Comparison of ENCODE assay signal across 17 cellular contexts in the genomic region with DNA sequence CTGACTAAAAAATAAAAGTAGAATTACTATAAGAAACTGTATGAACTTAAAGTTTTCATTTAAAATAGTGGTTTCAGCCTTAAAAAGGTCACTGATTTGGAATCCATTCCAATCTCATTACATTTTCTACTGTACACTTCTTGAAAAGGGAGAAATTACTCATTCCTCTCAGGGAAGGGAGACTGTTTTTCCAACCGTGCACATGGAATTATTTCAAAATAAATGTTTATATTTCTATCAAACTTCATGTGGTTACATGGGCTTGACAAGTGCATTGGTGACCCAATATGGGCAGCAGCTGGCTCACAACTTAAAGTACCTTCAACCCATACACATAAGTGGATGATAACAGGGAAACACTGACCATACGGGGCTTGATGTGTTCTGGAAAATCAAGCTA.
A peak's percentile ranks its signal among the peaks of the same experiment; 100 is the strongest.
DNase-seq lines count a peak whose midpoint lies in the region; ATAC-seq and TF ChIP-seq lines count a peak whose summit lies in the region.
"Had no signal": no experiment of that assay in that cellular context is flagged by ENCODE, and none has a peak within 500 bp of the region (broad histone marks: within the 10 kb centered on the region; RNA-seq: fewer than 3 reads in every experiment).

No MANE protein-coding gene starts in this region.

- intact Hi-C loops in adrenal gland (cut with DNase I): no loop called here

- no peak for TF ChIP-seq CTCF in adrenal gland (IDR thresholded peaks at IDR 0.05)

- H3K9me3 ChIP-seq in SJSA1 (replicated peaks) (no peaks in the 10 kb centered on the region), adrenal gland (replicated peaks in 1 of 3) (no peaks in the 10 kb centered on the region)
- H3K9me3 ChIP-seq: uterus had no signal

- DNase-seq in GM04503 (ENCODE audit: low read depth) (peak; percentile 64), SJSA1 (ENCODE audit: low read depth in 1 of 2, low spot score in 2 of 2) (no peak), fibroblast of peridontal ligament (ENCODE audit: extremely low read depth) (peak; percentile 93), adrenal gland (no peak), iPS-NIHi7 (ENCODE audit: extremely low spot score) (no peak)
- DNase-seq: activated CD4-positive, alpha-beta T cell treated with anti-CD3 and anti-CD28 coated beads, Interleukin-2, amount 50 U/mL, for 1 hour; activated T-cell treated with anti-CD3 and anti-CD28 coated beads, Interleukin-2, amount 50 U/mL, for 4 hours; left cardiac atrium; naive B cell; NCI-H146; NCI-H510A treated with DMSO at 0.1 percent for 48 hours; stimulated activated CD4-positive, alpha-beta T cell treated with anti-CD3 and anti-CD28 coated beads, Interleukin-2, amount 100 ng/mL, for 48 hours; uterus had no signal

- no peaks in the 10 kb centered on the region for H3K27me3 ChIP-seq in SJSA1 (replicated peaks)
- H3K27me3 ChIP-seq in rectal smooth muscle tissue (ENCODE audit: control insufficient read depth, insufficient read depth, low read length): no peaks in the 10 kb centered on the region
- no peaks in the 10 kb centered on the region for H3K27me3 ChIP-seq in adrenal gland
- H3K27me3 ChIP-seq: uterus had no signal

- TF ChIP-seq POLR2A in adrenal gland (IDR thresholded peaks at IDR 0.05): no peak

- ATAC-seq in GM21717 (IDR thresholded peaks at IDR 0.05; ENCODE audit: unreplicated experiment): no peak
- ATAC-seq: activated T-cell treated with anti-CD3 and anti-CD28 coated beads, Interleukin-2, amount 50 U/mL, for 4 hours had no signal

- no peak overlapping the region for H3K9ac ChIP-seq in rectal smooth muscle tissue (ENCODE audit: low read length)
- H3K9ac ChIP-seq: KMS-11 had no signal

- H3K4me3 ChIP-seq in SJSA1 (no peak overlapping the region), rectal smooth muscle tissue (ENCODE audit: low read length) (no peak overlapping the region), adrenal gland (no peak overlapping the region)
- H3K4me3 ChIP-seq: uterus had no signal

- WGBS in adrenal gland, 4 donors: 60 to 75% (median 70%) methylated on average over 2 of the region's 2 CpGs

- H3K27ac ChIP-seq in SJSA1 (peak overlapping the region; percentile 95), rectal smooth muscle tissue (ENCODE audit: low read depth, low read length) (peak overlapping the region; percentile 27), adrenal gland (no peak overlapping the region)
- H3K27ac ChIP-seq: KMS-11, RWPE1, uterus had no signal

- no peaks in the 10 kb centered on the region for H3K36me3 ChIP-seq in SJSA1
- H3K36me3 ChIP-seq in rectal smooth muscle tissue (ENCODE audit: control insufficient read depth, insufficient read depth, low read length): no peaks in the 10 kb centered on the region
- no peaks in the 10 kb centered on the region for H3K36me3 ChIP-seq in adrenal gland (replicated peaks in 1 of 2)
- H3K36me3 ChIP-seq: uterus had no signal

- H3K4me1 ChIP-seq in SJSA1 (replicated peaks): peaks cover 56% of the 10 kb centered on the region
- H3K4me1 ChIP-seq in rectal smooth muscle tissue (ENCODE audit: control insufficient read depth, insufficient read depth, low read length): peaks cover 6% of the 10 kb centered on the region
- H3K4me1 ChIP-seq in adrenal gland (replicated peaks in 1 of 2): no peaks in the 10 kb centered on the region
- H3K4me1 ChIP-seq: uterus had no signal

Comparison
In these comparisons a context has a peak if more than half of its experiments do, and no peak if none do; other contexts are left out.
1. DNase-seq: peak in GM04503 (single experiment) and fibroblast of peridontal ligament (single experiment); none in SJSA1 (0 of 2), adrenal gland (0 of 7) and iPS-NIHi7 (single experiment).
2. H3K27ac ChIP-seq: peak in SJSA1 (single experiment) and rectal smooth muscle tissue (single experiment); none in adrenal gland (0 of 5).